In genomic region chr13:100389617-100390016, GRCh38 we compare ENCODE assay signal across 16 cellular contexts.
DNase-seq lines count a peak whose midpoint lies in the region; ATAC-seq and TF ChIP-seq lines count a peak whose summit lies in the region.
"Had no signal": no experiment of that assay in that cellular context is flagged by ENCODE, and none has a peak within 500 bp of the region (broad histone marks: within the 10 kb centered on the region; RNA-seq: fewer than 3 reads in every experiment).

No MANE protein-coding gene starts in this region.

- DNase-seq in DMS79 (lab: John Stamatoyannopoulos, UW): peak; percentile 9
- DNase-seq in GM12865 (ENCODE audit: low read depth): peak; percentile 24
- peak; percentile 59 for DNase-seq in NB4 (ENCODE audit: low read depth)
- peak; percentile 66 for DNase-seq in myocyte (ENCODE audit: low read depth)
- no peak for DNase-seq in T-helper 2 cell
- DNase-seq in midbrain (lab: John Stamatoyannopoulos, UW): no peak
- DNase-seq: CD8-positive, alpha-beta T cell; EL; H7; NCI-H1105 treated with DMSO at 0.1 percent for 48 hours; NCI-H187; NCI-H446 treated with DMSO at 0.1 percent for 48 hours; NCI-H748 treated with DMSO at 0.1 percent for 48 hours; PC-9 had no signal

- no peak for TF ChIP-seq CTCF in GM12865 (IDR thresholded peaks at IDR 0.05; ENCODE audit: insufficient read depth, low read depth, low read length, missing control alignments)
- no peak for TF ChIP-seq CTCF in NB4 (IDR thresholded peaks at IDR 0.05; ENCODE audit: low read depth, low read length)

- TF ChIP-seq POLR2A in NB4 (IDR thresholded peaks at IDR 0.05; ENCODE audit: extremely low read depth, insufficient read length): no peak

- no peak for ATAC-seq in HG03045 (IDR thresholded peaks at IDR 0.05; ENCODE audit: unreplicated experiment)
- ATAC-seq: CD8-positive, alpha-beta T cell; K562 had no signal

- H3K4me3 ChIP-seq in GM12865 (ENCODE audit: low read depth, low read length): no peak overlapping the region
- no peak overlapping the region for H3K4me3 ChIP-seq in NB4 (ENCODE audit: low read depth, low read length)
- H3K4me3 ChIP-seq: K562, PC-9 had no signal

Comparison
In these comparisons a context has a peak if more than half of its experiments do, and no peak if none do; other contexts are left out.
1. DNase-seq: peak in DMS79 (single experiment), GM12865 (single experiment), NB4 (single experiment) and myocyte (single experiment); none in T-helper 2 cell (0 of 5) and midbrain (single experiment).